Comparison of ENCODE assay signal across 8 cellular contexts in the genomic region with DNA sequence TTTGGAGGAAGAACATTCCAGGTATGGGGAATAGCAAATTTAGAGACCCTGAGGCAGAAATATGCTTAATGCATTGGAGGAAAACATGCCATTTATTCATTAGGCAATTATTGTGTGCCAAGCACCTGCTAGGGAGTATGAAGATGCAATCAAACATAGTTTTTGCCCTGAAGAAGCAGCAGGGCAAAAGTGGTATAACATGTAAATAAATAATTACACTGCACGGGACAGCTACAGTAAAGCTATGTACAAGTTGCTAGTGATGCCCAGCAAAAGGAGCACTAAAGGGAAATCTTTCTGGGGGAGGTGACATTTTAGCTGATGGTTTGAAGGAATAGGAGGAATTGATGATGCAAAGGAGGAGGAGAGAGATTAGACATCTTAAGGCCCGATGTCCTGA. TPM values are rescaled to one million over a fixed set of nuclear protein-coding genes. Genes with fewer than 3 reads are reported as not detected.
DNase-seq lines count a peak whose midpoint lies in the region; ATAC-seq and TF ChIP-seq lines count a peak whose summit lies in the region.

No MANE protein-coding gene starts in this region.

- peaks cover 21% of the 10 kb centered on the region for H3K4me1 Mint-ChIP-seq in progenitor cell of endocrine pancreas (ENCODE audit: low read depth)

- no peaks in the 10 kb centered on the region for H3K27me3 Mint-ChIP-seq in progenitor cell of endocrine pancreas

- peak overlapping the region; percentile 93 for H3K27ac Mint-ChIP-seq in progenitor cell of endocrine pancreas

- no peaks in the 10 kb centered on the region for H3K9me3 Mint-ChIP-seq in progenitor cell of endocrine pancreas (ENCODE audit: low read depth)

- peak overlapping the region; percentile 87 for H2AFZ ChIP-seq in OCI-LY3 (ENCODE audit: low read depth, low read length)

- peak overlapping the region; percentile 78 for H3K4me3 ChIP-seq in DOHH2 (ENCODE audit: low read length)
- H3K4me3 ChIP-seq in OCI-LY3 (ENCODE audit: low read length) = peak overlapping the region; percentile 81
- H3K4me3 ChIP-seq in endocrine pancreas (ENCODE audit: control insufficient read depth, insufficient read depth, low read length) = peak overlapping the region; percentile 58
- H3K4me3 ChIP-seq in mucosa of descending colon = no peak overlapping the region

- H3K27me3 ChIP-seq in DOHH2 (ENCODE audit: control insufficient read depth, low read length) = no peaks in the 10 kb centered on the region
- no peaks in the 10 kb centered on the region for H3K27me3 ChIP-seq in OCI-LY3 (ENCODE audit: low read depth, low read length)
- H3K27me3 ChIP-seq in endocrine pancreas (ENCODE audit: control insufficient read depth, insufficient read depth, low read length) = no peaks in the 10 kb centered on the region

- H3K4me2 ChIP-seq in DOHH2 (ENCODE audit: low read length) = peak overlapping the region; percentile 84
- H3K4me2 ChIP-seq in OCI-LY3 (ENCODE audit: low read length) = peak overlapping the region; percentile 95

- H3K9me3 ChIP-seq in DOHH2 (ENCODE audit: control insufficient read depth, insufficient read depth, low read length) = no peaks in the 10 kb centered on the region
- no peaks in the 10 kb centered on the region for H3K9me3 ChIP-seq in OCI-LY3 (ENCODE audit: insufficient read depth, low read length)
- no peaks in the 10 kb centered on the region for H3K9me3 ChIP-seq in endocrine pancreas (ENCODE audit: control insufficient read depth, low read length)
- H3K9me3 ChIP-seq in mucosa of descending colon = no peaks in the 10 kb centered on the region

- peaks cover 39% of the 10 kb centered on the region for H3K79me2 ChIP-seq in DOHH2 (ENCODE audit: control insufficient read depth, low read length)
- H3K79me2 ChIP-seq in OCI-LY3 (ENCODE audit: low read length) = peaks cover 40% of the 10 kb centered on the region

- H3K36me3 ChIP-seq in DOHH2 (ENCODE audit: control insufficient read depth, low read length) (no peaks in the 10 kb centered on the region), OCI-LY3 (replicated peaks; ENCODE audit: low read depth, low read length) (no peaks in the 10 kb centered on the region), endocrine pancreas (ENCODE audit: control insufficient read depth, insufficient read depth, low read length) (no peaks in the 10 kb centered on the region), mucosa of descending colon (ENCODE audit: low read depth) (no peaks in the 10 kb centered on the region)

- H3K4me1 ChIP-seq in DOHH2 (ENCODE audit: control insufficient read depth, low read length) (peaks cover 20% of the 10 kb centered on the region), OCI-LY3 (ENCODE audit: low read length) (peaks cover 14% of the 10 kb centered on the region), endocrine pancreas (ENCODE audit: control insufficient read depth, insufficient read depth, low read length) (peaks cover 10% of the 10 kb centered on the region), mucosa of descending colon (ENCODE audit: low read depth) (peaks cover 9% of the 10 kb centered on the region)

- H4K20me1 ChIP-seq in DOHH2 (ENCODE audit: control insufficient read depth, insufficient read depth, low read depth, low read length) (no peaks in the 10 kb centered on the region; the same call in 1 of the 2 replicates), OCI-LY3 (ENCODE audit: insufficient read depth, low read length) (0 out of 2 replicates have a peak, but pooled peaks cover 2% of the 10 kb centered on the region)

- H3K9ac ChIP-seq in OCI-LY3 (ENCODE audit: low read length) = peak overlapping the region; percentile 75
- peak overlapping the region; percentile 66 for H3K9ac ChIP-seq in endocrine pancreas (ENCODE audit: control insufficient read depth, insufficient read depth, low read length)

- H3K36me3 Mint-ChIP-seq in progenitor cell of endocrine pancreas (ENCODE audit: insufficient read depth) = peaks cover under 1% of the 10 kb centered on the region

- peaks cover 2% of the 10 kb centered on the region; the same call in 1 of the 2 replicates for H3F3A ChIP-seq in DOHH2 (ENCODE audit: control insufficient read depth, insufficient read depth)

- intact Hi-C loops in mucosa of descending colon (cut with DNase I, micrococcal nuclease) = no loop called here

- no peak for ATAC-seq in mucosa of descending colon

- H3K27ac ChIP-seq in DOHH2 (ENCODE audit: low read depth, low read length) = no peak overlapping the region
- no peak overlapping the region for H3K27ac ChIP-seq in OCI-LY3 (ENCODE audit: low read length)

- TF ChIP-seq CTCF in DOHH2 (IDR thresholded peaks at IDR 0.05; ENCODE audit: low read depth, low read length, poor library complexity, severe bottlenecking) = no peak
- TF ChIP-seq CTCF in OCI-LY3 (IDR thresholded peaks at IDR 0.05; ENCODE audit: low read depth, low read length) = no peak
- TF ChIP-seq CTCF in progenitor cell of endocrine pancreas (IDR thresholded peaks at IDR 0.05; ENCODE audit: unreplicated experiment) = no peak
- TF ChIP-seq CTCF in mucosa of descending colon (IDR thresholded peaks at IDR 0.05) = no peak

- peak overlapping the region; percentile 78 for H3K4me3 Mint-ChIP-seq in progenitor cell of endocrine pancreas (ENCODE audit: low read depth)

- DNase-seq in progenitor cell of endocrine pancreas (ENCODE audit: low spot score, unreplicated experiment) (no peak), mucosa of descending colon (no peak), NCI-H146 treated with DMSO at 0.1 percent for 48 hours (lab: John Stamatoyannopoulos, UW; ENCODE audit: unreplicated experiment) (no peak), ecto neural progenitor cell (ENCODE audit: low spot score) (no peak)
- DNase-seq in activated CD8-positive, alpha-beta memory T cell treated with anti-CD3 and anti-CD28 coated beads, Interleukin-2, amount 50 U/mL, for 48 hours = no peak

- H3K9me2 ChIP-seq in DOHH2 (replicated peaks; ENCODE audit: control insufficient read depth, low read length) = no peaks in the 10 kb centered on the region

RNA-seq across cellular contexts. Expression of a gene that starts 0.6 kb away (rescaled TPM):
- total RNA-seq in progenitor cell of endocrine pancreas = 64.5 and 65.8 TPM in 2 replicates
- total RNA-seq in mucosa of descending colon = 10 to 100 TPM; 20.8 to 33.8 (median 26.3) TPM

RNA-seq across cellular contexts. Expression of a gene that starts 21.4 kb away (rescaled TPM):
- 0.60 and 0.73 TPM in 2 replicates for total RNA-seq in progenitor cell of endocrine pancreas
- under 1 TPM in 1 of 3 donors, not detected in 2; 0.47 TPM for total RNA-seq in mucosa of descending colon

RNA-seq across cellular contexts. Expression of a gene that starts 33.4 kb away (rescaled TPM):
- total RNA-seq in progenitor cell of endocrine pancreas (1.5 and 1.6 TPM in 2 replicates), mucosa of descending colon (1 to 10 TPM in 1 of 3 donors, under 1 TPM in 2; 0.23 to 1.2 (median 0.46) TPM)

RNA-seq across cellular contexts. Expression of a gene that starts 40.0 kb away (rescaled TPM):
- total RNA-seq in progenitor cell of endocrine pancreas = 121 and 136 TPM in 2 replicates
- 100 to 1,000 TPM in 2 of 3 donors, 10 to 100 TPM in 1; 88.4 to 131 (median 105) TPM for total RNA-seq in mucosa of descending colon

RNA-seq across cellular contexts. Expression of a gene that starts 40.1 kb away (rescaled TPM):
- total RNA-seq in progenitor cell of endocrine pancreas (45.4 and 47.4 TPM in 2 replicates), mucosa of descending colon (10 to 100 TPM; 27.5 to 29.8 (median 27.9) TPM)
